ENCODE assay signal across 28 cellular contexts in genomic region chr9:121424024-121424432, GRCh38.
"Had no signal": no experiment of that assay in that cellular context is flagged by ENCODE, and none has a peak within 500 bp of the region (broad histone marks: within the 10 kb centered on the region; RNA-seq: fewer than 3 reads in every experiment).

No MANE protein-coding gene starts in this region.

- DNase-seq: heart left ventricle; kidney; left colon; left lung; lower lobe of right lung; mammary epithelial cell; mesendoderm; midbrain; mucosa of descending colon; naive thymus-derived CD8-positive, alpha-beta T cell; nucleus accumbens; pancreas; posterior cingulate gyrus; retina; right cardiac atrium; stimulated activated CD4-positive, alpha-beta T cell treated with anti-CD3 and anti-CD28 coated beads, Interleukin-12 subunit alpha, Interleukin-12 subunit beta, amount 100 ng/mL, for 4 hours; stimulated activated CD4-positive, alpha-beta T cell treated with anti-CD3 and anti-CD28 coated beads, Interleukin-15, amount 100 ng/mL, for 24 hours; stimulated activated CD4-positive, alpha-beta T cell treated with anti-CD3 and anti-CD28 coated beads, Interleukin-2, amount 100 ng/mL, for 24 hours; stimulated activated CD4-positive, alpha-beta T cell treated with anti-CD3 and anti-CD28 coated beads, Interleukin-4, amount 100 ng/mL, for 1 hour; stimulated activated naive B cell treated with anti-CD40 and anti-IgM and Interleukin-4, amounts not matched to agents 10 μg/mL and 1 μg/mL and 100 μg/mL, for 72 hours; stimulated activated naive CD8-positive, alpha-beta T cell treated with anti-CD3 and anti-CD28 coated beads, Interleukin-15, Interleukin-2, amounts not matched to agents 100 U/mL and 50 U/mL, for 24 hours; stomach; testis; tibial artery; uterus had no signal

- H3K36me3 ChIP-seq: heart left ventricle, left lung, lower lobe of right lung, pancreas, prostate gland, stomach, tibial artery, uterus had no signal

- H3K4me1 ChIP-seq: heart left ventricle, left lung, lower lobe of right lung, pancreas, prostate gland, stomach, testis, tibial artery, uterus had no signal

- ATAC-seq: heart left ventricle; left colon; left lung; lower lobe of right lung; mucosa of descending colon; naive thymus-derived CD8-positive, alpha-beta T cell; pancreas; right cardiac atrium; sciatic nerve; stimulated activated naive B cell treated with anti-CD40 and anti-IgM and Interleukin-4, amounts not matched to agents 10 μg/mL and 1 μg/mL and 100 μg/mL, for 72 hours; stimulated activated naive CD8-positive, alpha-beta T cell treated with anti-CD3 and anti-CD28 coated beads, Interleukin-15, Interleukin-2, amounts not matched to agents 100 U/mL and 50 U/mL, for 24 hours had no signal

- H3K27me3 ChIP-seq: heart left ventricle, left lung, pancreas, testis, uterus had no signal

- H3K27ac ChIP-seq: heart left ventricle, left lung, lower lobe of right lung, pancreas, prostate gland, skin epidermis, stomach, testis, tibial artery, uterus had no signal

- H3K9me3 ChIP-seq: heart left ventricle, left lung, lower lobe of right lung, mucosa of descending colon, pancreas, prostate gland, stomach, testis, tibial artery, uterus had no signal

- H3K4me3 ChIP-seq: heart left ventricle, left lung, lower lobe of right lung, mucosa of descending colon, pancreas, prostate gland, skin epidermis, stomach, testis, tibial artery, uterus had no signal
